ENCODE assay signal across 9 cellular contexts in the genomic region with DNA sequence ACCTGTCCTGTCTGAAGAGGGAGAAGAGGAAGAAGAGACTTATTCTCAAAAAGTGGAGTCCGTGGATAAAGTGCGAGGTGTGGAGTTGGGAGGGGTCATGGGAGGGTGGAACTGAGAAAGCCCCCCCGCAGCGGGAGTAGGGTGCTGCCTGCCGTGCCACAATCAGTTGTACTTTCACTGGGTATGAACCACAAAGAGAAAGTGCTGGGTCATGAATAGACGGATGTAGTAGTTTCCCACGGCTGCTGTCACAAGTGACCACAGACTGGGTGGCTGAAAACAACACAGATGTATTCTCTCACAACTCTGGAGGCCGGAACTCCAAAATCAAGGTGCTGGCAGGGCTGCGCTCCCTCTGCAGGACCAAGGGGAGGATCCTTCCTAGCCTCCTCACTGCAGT. TPM values are rescaled to one million over a fixed set of nuclear protein-coding genes. Genes with fewer than 3 reads are reported as not detected.
DNase-seq lines count a peak whose midpoint lies in the region; ATAC-seq and TF ChIP-seq lines count a peak whose summit lies in the region.
"Had no signal": no experiment of that assay in that cellular context is flagged by ENCODE, and none has a peak within 500 bp of the region (broad histone marks: within the 10 kb centered on the region; RNA-seq: fewer than 3 reads in every experiment).

No MANE protein-coding gene starts in this region.

- H3K9me3 Mint-ChIP-seq in memory B cell (no peaks in the 10 kb centered on the region), mesothelial cell of epicardium (no peaks in the 10 kb centered on the region)

- H3K4me3 Mint-ChIP-seq in memory B cell (no peak overlapping the region), mesothelial cell of epicardium (no peak overlapping the region)

- no peak for DNase-seq in memory B cell (ENCODE audit: low spot score in 2 of 2)
- no peak for DNase-seq in NCI-H2081 treated with DMSO at 0.1 percent for 48 hours (lab: John Stamatoyannopoulos, UW)
- no peak for DNase-seq in NCI-H774 (lab: John Stamatoyannopoulos, UW)
- no peak for DNase-seq in mesothelial cell of epicardium (ENCODE audit: low spot score in 2 of 2, unreplicated experiment in 2 of 2)
- DNase-seq: NCI-H2029 had no signal

- H3K36me3 Mint-ChIP-seq in memory B cell (no peaks in the 10 kb centered on the region), mesothelial cell of epicardium (no peaks in the 10 kb centered on the region)

- ATAC-seq in GM18508 (IDR thresholded peaks at IDR 0.05; ENCODE audit: insufficient read depth, unreplicated experiment) (peak; percentile 77), GM21526 (IDR thresholded peaks at IDR 0.05; ENCODE audit: low FRiP score, unreplicated experiment) (peak; percentile 65), HG03521 (IDR thresholded peaks at IDR 0.05; ENCODE audit: unreplicated experiment) (peak; percentile 73), memory B cell (ENCODE audit: low read depth) (peak; percentile 59), SK-N-SH treated with all-trans-retinoic acid at 6 μM for 48 hours (no peak)

- H3K4me1 Mint-ChIP-seq in memory B cell: peaks cover 5% of the 10 kb centered on the region
- peaks cover 2% of the 10 kb centered on the region for H3K4me1 Mint-ChIP-seq in mesothelial cell of epicardium

- TF ChIP-seq CTCF in mesothelial cell of epicardium (IDR thresholded peaks at IDR 0.05; ENCODE audit: unreplicated experiment): no peak

- H3K27ac Mint-ChIP-seq in memory B cell: no peak overlapping the region
- H3K27ac Mint-ChIP-seq in mesothelial cell of epicardium: no peak overlapping the region

- H3K27me3 Mint-ChIP-seq in memory B cell (peaks cover 2% of the 10 kb centered on the region), mesothelial cell of epicardium (ENCODE audit: low read depth) (peaks cover 32% of the 10 kb centered on the region)

TF ChIP-seq in SK-N-SH treated with all-trans-retinoic acid at 6 μM for 48 hours, 23 proteins besides CTCF, POLR2A, EP300 and RAD21:
- TF ChIP-seq ARNTL (CRISPR knock-in tag; IDR thresholded peaks at IDR 0.05; ENCODE audit: borderline replicate concordance, low read depth): no peak
- no peak for TF ChIP-seq TOX (CRISPR knock-in tag; IDR thresholded peaks at IDR 0.05; ENCODE audit: borderline replicate concordance)
- TF ChIP-seq, protein P1, sequence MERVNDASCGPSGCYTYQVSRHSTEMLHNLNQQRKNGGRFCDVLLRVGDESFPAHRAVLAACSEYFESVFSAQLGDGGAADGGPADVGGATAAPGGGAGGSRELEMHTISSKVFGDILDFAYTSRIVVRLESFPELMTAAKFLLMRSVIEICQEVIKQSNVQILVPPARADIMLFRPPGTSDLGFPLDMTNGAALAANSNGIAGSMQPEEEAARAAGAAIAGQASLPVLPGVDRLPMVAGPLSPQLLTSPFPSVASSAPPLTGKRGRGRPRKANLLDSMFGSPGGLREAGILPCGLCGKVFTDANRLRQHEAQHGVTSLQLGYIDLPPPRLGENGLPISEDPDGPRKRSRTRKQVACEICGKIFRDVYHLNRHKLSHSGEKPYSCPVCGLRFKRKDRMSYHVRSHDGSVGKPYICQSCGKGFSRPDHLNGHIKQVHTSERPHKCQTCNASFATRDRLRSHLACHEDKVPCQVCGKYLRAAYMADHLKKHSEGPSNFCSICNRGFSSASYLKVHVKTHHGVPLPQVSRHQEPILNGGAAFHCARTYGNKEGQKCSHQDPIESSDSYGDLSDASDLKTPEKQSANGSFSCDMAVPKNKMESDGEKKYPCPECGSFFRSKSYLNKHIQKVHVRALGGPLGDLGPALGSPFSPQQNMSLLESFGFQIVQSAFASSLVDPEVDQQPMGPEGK (CRISPR knock-in tag; IDR thresholded peaks at IDR 0.05; ENCODE audit: borderline replicate concordance): no peak
- no peak for TF ChIP-seq ESRRG (CRISPR knock-in tag; IDR thresholded peaks at IDR 0.05)

RNA-seq across cellular contexts. Expression of a gene that starts 5.5 kb away (rescaled TPM):
- total RNA-seq in mesothelial cell of epicardium: 2.0 to 2.7 TPM (median 2.5 TPM) in 3 replicates

RNA-seq across cellular contexts. Expression of a gene that starts 55.5 kb away (rescaled TPM):
- total RNA-seq in mesothelial cell of epicardium: 36.3 to 40.0 TPM (median 38.1 TPM) in 3 replicates
